In genomic region chr19:34363930-34364329, GRCh38 we compare ENCODE assay signal across 1 cellular context.
TF ChIP-seq lines count a peak whose summit lies in the region.

No MANE protein-coding gene starts in this region.

TF ChIP-seq in HepG2, 621 proteins besides CTCF, POLR2A, EP300 and RAD21:
- peak; percentile 94 for TF ChIP-seq ZNF770 (CRISPR knock-in tag; IDR thresholded peaks at IDR 0.05)
- TF ChIP-seq ZNF460 (CRISPR knock-in tag; IDR thresholded peaks at IDR 0.05; ENCODE audit: borderline replicate concordance), result no peak
- TF ChIP-seq FOXA1 (IDR thresholded peaks at IDR 0.05), result no peak
- no peak for TF ChIP-seq FOXA1 (CRISPR knock-in tag; IDR thresholded peaks at IDR 0.05)
